In genomic region chr3:194711913-194712312, GRCh38 we compare ENCODE assay signal across 10 cellular contexts. TPM values are rescaled to one million over a fixed set of nuclear protein-coding genes. Genes with fewer than 3 reads are reported as not detected.
DNase-seq lines count a peak whose midpoint lies in the region; ATAC-seq and TF ChIP-seq lines count a peak whose summit lies in the region.
"Had no signal": no experiment of that assay in that cellular context is flagged by ENCODE, and none has a peak within 500 bp of the region (broad histone marks: within the 10 kb centered on the region; RNA-seq: fewer than 3 reads in every experiment).

No MANE protein-coding gene starts in this region.

- H3K27me3 Mint-ChIP-seq in natural killer cell (ENCODE audit: low read depth in 2 of 2): no peaks in the 10 kb centered on the region
- no peaks in the 10 kb centered on the region for H3K27me3 Mint-ChIP-seq in natural killer cell treated with Interleukin-12 subunit alpha and Interleukin-12 subunit beta and Interleukin-15 and Interleukin-18, amount 100 ng/mL, for 72 hours
- no peaks in the 10 kb centered on the region for H3K27me3 Mint-ChIP-seq in activated CD8-positive, alpha-beta T cell treated with anti-CD3 and anti-CD28 coated beads for 36 hours
- H3K27me3 Mint-ChIP-seq in activated T-cell treated with anti-CD3 and anti-CD28 coated beads, Interleukin-2, amount 50 U/mL, for 4 hours (ENCODE audit: low read depth): peaks cover 5% of the 10 kb centered on the region
- H3K27me3 Mint-ChIP-seq: activated naive CD8-positive, alpha-beta T cell treated with anti-CD3 and anti-CD28 coated beads for 36 hours had no signal

- H3K4me1 Mint-ChIP-seq in natural killer cell: peaks cover 24 to 29% of the 10 kb centered on the region in 2 donors
- H3K4me1 Mint-ChIP-seq in natural killer cell treated with Interleukin-12 subunit alpha and Interleukin-12 subunit beta and Interleukin-15 and Interleukin-18, amount 100 ng/mL, for 72 hours (ENCODE audit: low read depth in 2 of 2): peaks cover 19 to 20% of the 10 kb centered on the region in 2 donors
- peaks cover 2% of the 10 kb centered on the region for H3K4me1 Mint-ChIP-seq in activated CD8-positive, alpha-beta T cell treated with anti-CD3 and anti-CD28 coated beads for 36 hours (ENCODE audit: low read depth)
- H3K4me1 Mint-ChIP-seq in activated T-cell treated with anti-CD3 and anti-CD28 coated beads, Interleukin-2, amount 50 U/mL, for 4 hours (ENCODE audit: low read depth): peaks cover 2% of the 10 kb centered on the region
- H3K4me1 Mint-ChIP-seq: activated naive CD8-positive, alpha-beta T cell treated with anti-CD3 and anti-CD28 coated beads for 36 hours had no signal

- whole genome bisulfite sequencing in adrenal gland, 4 donors: 44 to 61% (median 50%) methylated on average over 6 of the region's 6 CpGs
- 34 to 37% methylated on average over 6 of the region's 6 CpGs for WGBS in heart right ventricle, 2 donors

- POLR2A ChIA-PET in activated CD8-positive, alpha-beta T cell treated with anti-CD3 and anti-CD28 coated beads for 36 hours (lab: Charles Lee): no interaction called here

- H3K27me3 ChIP-seq in adrenal gland (no peaks in the 10 kb centered on the region), heart right ventricle (no peaks in the 10 kb centered on the region)

- H3K9me3 Mint-ChIP-seq in natural killer cell: peaks cover 0 to 3% of the 10 kb centered on the region in 2 donors
- no peaks in the 10 kb centered on the region for H3K9me3 Mint-ChIP-seq in natural killer cell treated with Interleukin-12 subunit alpha and Interleukin-12 subunit beta and Interleukin-15 and Interleukin-18, amount 100 ng/mL, for 72 hours
- H3K9me3 Mint-ChIP-seq in activated CD8-positive, alpha-beta T cell treated with anti-CD3 and anti-CD28 coated beads for 36 hours: peaks cover 4% of the 10 kb centered on the region
- no peaks in the 10 kb centered on the region for H3K9me3 Mint-ChIP-seq in activated T-cell treated with anti-CD3 and anti-CD28 coated beads, Interleukin-2, amount 50 U/mL, for 4 hours

- H3K36me3 ChIP-seq in adrenal gland (replicated peaks in 1 of 2) (no peaks in the 10 kb centered on the region), heart right ventricle (no peaks in the 10 kb centered on the region)
- H3K36me3 ChIP-seq: HAP-1 had no signal

- peak overlapping the region; percentile 38 to 76 for H3K27ac Mint-ChIP-seq in natural killer cell
- H3K27ac Mint-ChIP-seq in natural killer cell treated with Interleukin-12 subunit alpha and Interleukin-12 subunit beta and Interleukin-15 and Interleukin-18, amount 100 ng/mL, for 72 hours: no peak overlapping the region
- no peak overlapping the region for H3K27ac Mint-ChIP-seq in activated CD8-positive, alpha-beta T cell treated with anti-CD3 and anti-CD28 coated beads for 36 hours
- H3K27ac Mint-ChIP-seq: activated naive CD8-positive, alpha-beta T cell treated with anti-CD3 and anti-CD28 coated beads for 36 hours had no signal

- no peaks in the 10 kb centered on the region for H3K4me1 ChIP-seq in adrenal gland (replicated peaks in 1 of 2)
- H3K4me1 ChIP-seq in heart right ventricle: peaks cover 0 to 22% (median 11%) of the 10 kb centered on the region in 9 donors

- H3K27ac ChIP-seq in adrenal gland (no peak overlapping the region), heart right ventricle (peak overlapping the region in 3 of 10 donors; percentile 7 to 31 (median 25))

- in situ Hi-C loops in G401 (cut with HindIII; ENCODE audit: low sequenced_read_pairs): no loop called here

- H3K9me3 ChIP-seq in adrenal gland (replicated peaks in 1 of 3): no peaks in the 10 kb centered on the region
- peaks cover 0 to 7% (median 0%) of the 10 kb centered on the region in 11 donors for H3K9me3 ChIP-seq in heart right ventricle
- H3K9me3 ChIP-seq: HAP-1 had no signal

- intact Hi-C loops in natural killer cell (cut with micrococcal nuclease): no loop called here
- intact Hi-C loops in adrenal gland (cut with DNase I): no loop called here
- intact Hi-C loops in heart right ventricle (cut with DNase I): no loop called here
- intact Hi-C loops in activated CD8-positive, alpha-beta T cell treated with anti-CD3 and anti-CD28 coated beads for 36 hours (cut with micrococcal nuclease): no loop called here

- no peak for ATAC-seq in natural killer cell
- ATAC-seq in natural killer cell treated with Interleukin-12 subunit alpha and Interleukin-12 subunit beta and Interleukin-15 and Interleukin-18, amount 100 ng/mL, for 72 hours: no peak
- ATAC-seq in heart right ventricle: peak in 7 of 8 donors; percentile 77 to 93 (median 82)
- no peak for ATAC-seq in activated CD8-positive, alpha-beta T cell treated with anti-CD3 and anti-CD28 coated beads for 36 hours
- ATAC-seq in activated T-cell treated with anti-CD3 and anti-CD28 coated beads, Interleukin-2, amount 50 U/mL, for 4 hours: no peak

- TF ChIP-seq CTCF in natural killer cell (IDR thresholded peaks at IDR 0.05) (no peak), adrenal gland (IDR thresholded peaks at IDR 0.05) (no peak), heart right ventricle (IDR thresholded peaks at IDR 0.05) (peak in 3 of 9 donors; percentile 23 to 42 (median 36))
- TF ChIP-seq CTCF in activated CD8-positive, alpha-beta T cell treated with anti-CD3 and anti-CD28 coated beads for 36 hours (IDR thresholded peaks at IDR 0.05): no peak

- TF ChIP-seq POLR2A in adrenal gland (IDR thresholded peaks at IDR 0.05): no peak

- DNase-seq in natural killer cell: no peak
- no peak for DNase-seq in natural killer cell treated with Interleukin-12 subunit alpha and Interleukin-12 subunit beta and Interleukin-15 and Interleukin-18, amount 100 ng/mL, for 72 hours (ENCODE audit: low spot score)
- DNase-seq in adrenal gland: peak in 4 of 7 donors; percentile 16 to 57 (median 34)
- peak in 1 of 2 donors; percentile 74 for DNase-seq in heart right ventricle
- no peak for DNase-seq in NCI-H1417 (lab: John Stamatoyannopoulos, UW)
- no peak for DNase-seq in activated CD8-positive, alpha-beta T cell treated with anti-CD3 and anti-CD28 coated beads for 36 hours
- no peak for DNase-seq in activated T-cell treated with anti-CD3 and anti-CD28 coated beads, Interleukin-2, amount 50 U/mL, for 4 hours
- DNase-seq in G401 (ENCODE audit: low spot score): no peak
- DNase-seq: activated naive CD8-positive, alpha-beta T cell treated with anti-CD3 and anti-CD28 coated beads for 36 hours had no signal

- H3K4me3 ChIP-seq in adrenal gland (no peak overlapping the region), heart right ventricle (no peak overlapping the region)
- H3K4me3 ChIP-seq: HAP-1 had no signal

- CTCF ChIA-PET in activated CD8-positive, alpha-beta T cell treated with anti-CD3 and anti-CD28 coated beads for 36 hours (lab: Charles Lee): interaction anchor here (0.9 kb wide), 1 partner anchor 29 kb away, joined by 3 read pairs; no protein-coding TSS in a partner anchor

- H3K4me3 Mint-ChIP-seq in natural killer cell: no peak overlapping the region
- H3K4me3 Mint-ChIP-seq in natural killer cell treated with Interleukin-12 subunit alpha and Interleukin-12 subunit beta and Interleukin-15 and Interleukin-18, amount 100 ng/mL, for 72 hours: no peak overlapping the region
- no peak overlapping the region for H3K4me3 Mint-ChIP-seq in activated CD8-positive, alpha-beta T cell treated with anti-CD3 and anti-CD28 coated beads for 36 hours
- H3K4me3 Mint-ChIP-seq in activated T-cell treated with anti-CD3 and anti-CD28 coated beads, Interleukin-2, amount 50 U/mL, for 4 hours: no peak overlapping the region
- H3K4me3 Mint-ChIP-seq: activated naive CD8-positive, alpha-beta T cell treated with anti-CD3 and anti-CD28 coated beads for 36 hours had no signal

- no peaks in the 10 kb centered on the region for H3K36me3 Mint-ChIP-seq in natural killer cell
- no peaks in the 10 kb centered on the region for H3K36me3 Mint-ChIP-seq in natural killer cell treated with Interleukin-12 subunit alpha and Interleukin-12 subunit beta and Interleukin-15 and Interleukin-18, amount 100 ng/mL, for 72 hours
- no peaks in the 10 kb centered on the region for H3K36me3 Mint-ChIP-seq in activated CD8-positive, alpha-beta T cell treated with anti-CD3 and anti-CD28 coated beads for 36 hours (ENCODE audit: low read depth)
- no peaks in the 10 kb centered on the region for H3K36me3 Mint-ChIP-seq in activated T-cell treated with anti-CD3 and anti-CD28 coated beads, Interleukin-2, amount 50 U/mL, for 4 hours (ENCODE audit: insufficient read depth)
- H3K36me3 Mint-ChIP-seq: activated naive CD8-positive, alpha-beta T cell treated with anti-CD3 and anti-CD28 coated beads for 36 hours had no signal

RNA-seq across cellular contexts. Expression of gene FAM43A, which starts 26.2 kb away (rescaled TPM):
- 10 to 100 TPM; 13.2 to 35.2 (median 21.6) TPM for total RNA-seq in natural killer cell
- total RNA-seq in natural killer cell treated with Interleukin-12 subunit alpha and Interleukin-12 subunit beta and Interleukin-15 and Interleukin-18, amount 100 ng/mL, for 72 hours: 10 to 100 TPM; 11.6 to 50.2 TPM
- 10 to 100 TPM in 4 of 8 donors, 1 to 10 TPM in 4; 5.6 to 18.7 (median 9.0) TPM for total RNA-seq in adrenal gland
- polyA plus RNA-seq in adrenal gland: 1 to 10 TPM in 2 of 3 donors, under 1 TPM in 1; 0.99 to 8.3 (median 6.4) TPM
- 10 to 100 TPM in 9 of 10 donors, 1 to 10 TPM in 1; 9.2 to 61.7 (median 19.8) TPM for total RNA-seq in heart right ventricle
- polyA plus RNA-seq in heart right ventricle: 10 to 100 TPM in 1 of 2 donors, 1 to 10 TPM in 1; 8.9 to 15.4 TPM
- 1 to 10 TPM; 3.3 to 3.9 TPM for total RNA-seq in activated CD8-positive, alpha-beta T cell treated with anti-CD3 and anti-CD28 coated beads for 36 hours
- total RNA-seq in activated T-cell treated with anti-CD3 and anti-CD28 coated beads, Interleukin-2, amount 50 U/mL, for 4 hours: 10 to 100 TPM in 2 of 3 donors, 1 to 10 TPM in 1; 9.9 to 27.8 (median 19.8) TPM
- total RNA-seq in G401 (2014; rRNA removed; shearing (Covaris generic)): 9.6 and 13.2 TPM in 2 replicates

RNA-seq across cellular contexts. Expression of gene LSG1, which starts 39.9 kb away (rescaled TPM):
- total RNA-seq in natural killer cell: 10 to 100 TPM; 56.4 to 67.6 (median 64.9) TPM
- total RNA-seq in natural killer cell treated with Interleukin-12 subunit alpha and Interleukin-12 subunit beta and Interleukin-15 and Interleukin-18, amount 100 ng/mL, for 72 hours: 10 to 100 TPM; 38.7 to 63.3 TPM
- 10 to 100 TPM; 12.5 to 30.8 (median 21.8) TPM for total RNA-seq in adrenal gland
- polyA plus RNA-seq in adrenal gland: 10 to 100 TPM; 16.2 to 46.1 (median 31.6) TPM
- total RNA-seq in heart right ventricle: 10 to 100 TPM; 11.9 to 22.1 (median 18.9) TPM
- 10 to 100 TPM; 11.3 to 17.9 TPM for polyA plus RNA-seq in heart right ventricle
- total RNA-seq in activated CD8-positive, alpha-beta T cell treated with anti-CD3 and anti-CD28 coated beads for 36 hours: 10 to 100 TPM; 36.5 to 41.3 TPM
- total RNA-seq in activated T-cell treated with anti-CD3 and anti-CD28 coated beads, Interleukin-2, amount 50 U/mL, for 4 hours: 10 to 100 TPM; 68.4 to 82.0 (median 70.3) TPM
- total RNA-seq in G401 (2014; rRNA removed; shearing (Covaris generic)): 38.4 and 39.1 TPM in 2 replicates

Comparison
In these comparisons a context has a peak if more than half of its experiments do, and no peak if none do; other contexts are left out.
1. H3K27ac Mint-ChIP-seq: peak in natural killer cell (2 of 2); none in natural killer cell treated with Interleukin-12 subunit alpha and Interleukin-12 subunit beta and Interleukin-15 and Interleukin-18, amount 100 ng/mL, for 72 hours (0 of 2) and activated CD8-positive, alpha-beta T cell treated with anti-CD3 and anti-CD28 coated beads for 36 hours (single experiment).
2. ATAC-seq: peak in heart right ventricle (7 of 8); none in natural killer cell (0 of 3), natural killer cell treated with Interleukin-12 subunit alpha and Interleukin-12 subunit beta and Interleukin-15 and Interleukin-18, amount 100 ng/mL, for 72 hours (0 of 2), activated CD8-positive, alpha-beta T cell treated with anti-CD3 and anti-CD28 coated beads for 36 hours (single experiment) and activated T-cell treated with anti-CD3 and anti-CD28 coated beads, Interleukin-2, amount 50 U/mL, for 4 hours (0 of 2).
3. DNase-seq: peak in adrenal gland (4 of 7); none in natural killer cell (single experiment), natural killer cell treated with Interleukin-12 subunit alpha and Interleukin-12 subunit beta and Interleukin-15 and Interleukin-18, amount 100 ng/mL, for 72 hours (single experiment), NCI-H1417 (0 of 3), activated CD8-positive, alpha-beta T cell treated with anti-CD3 and anti-CD28 coated beads for 36 hours (single experiment), activated T-cell treated with anti-CD3 and anti-CD28 coated beads, Interleukin-2, amount 50 U/mL, for 4 hours (single experiment) and G401 (single experiment).